8 cellular contexts compared by ENCODE assay signal in the genomic region with DNA sequence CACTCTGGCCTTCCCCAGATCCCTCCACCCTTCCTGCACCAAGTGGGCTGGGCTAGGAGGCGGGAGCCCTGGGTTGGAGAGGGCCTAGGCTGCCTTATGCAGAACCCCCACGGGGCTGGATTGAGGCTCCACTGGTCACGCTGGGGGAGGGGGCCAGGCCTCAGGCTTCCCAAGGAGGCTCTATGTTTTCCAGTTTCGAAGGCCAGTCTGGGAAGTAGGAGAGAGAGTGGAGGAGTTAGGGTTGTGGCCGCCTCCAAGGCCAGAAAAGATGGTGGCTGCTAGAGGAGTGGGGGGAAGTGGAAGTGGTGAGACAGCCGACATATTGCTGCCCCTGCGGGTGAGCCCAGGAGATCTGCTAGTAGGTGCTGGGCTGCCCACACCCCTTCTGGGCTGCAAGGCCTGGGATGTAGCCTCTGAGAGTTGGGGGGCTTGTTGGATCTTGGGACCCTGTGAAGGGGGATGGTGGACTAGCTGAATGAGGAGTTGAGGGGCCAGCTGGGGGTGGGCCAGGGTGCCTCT. TPM values are rescaled to one million over a fixed set of nuclear protein-coding genes. Genes with fewer than 3 reads are reported as not detected.
DNase-seq lines count a peak whose midpoint lies in the region; ATAC-seq and TF ChIP-seq lines count a peak whose summit lies in the region.

No MANE protein-coding gene starts in this region.

- peaks cover 47 to 66% (median 52%) of the 10 kb centered on the region in 3 donors for H3K4me1 Mint-ChIP-seq in T-cell

- H3K27ac ChIP-seq in ectodermal cell (ENCODE audit: insufficient read depth, low read depth, low read length, poor library complexity, severe bottlenecking) (peak overlapping the region; percentile 48), vagina (peak overlapping the region; percentile 92)

- POLR2A ChIA-PET in T-cell (lab: Charles Lee): interaction anchor here in 1 of 2 donors (0.6 kb wide), 1 partner anchor 297 kb away, joined by 7 read pairs; no protein-coding TSS in a partner anchor

- WGBS in ectodermal cell, 2 experiments: 4 to 9% methylated on average over 7 of the region's 7 CpGs

- no peaks in the 10 kb centered on the region for H3K9me3 ChIP-seq in ectodermal cell (ENCODE audit: control insufficient read depth, low read length)
- H3K9me3 ChIP-seq in mucosa of descending colon: no peaks in the 10 kb centered on the region
- no peaks in the 10 kb centered on the region for H3K9me3 ChIP-seq in vagina

- no peak for TF ChIP-seq CTCF in mucosa of descending colon (IDR thresholded peaks at IDR 0.05)
- TF ChIP-seq CTCF in vagina (IDR thresholded peaks at IDR 0.05): no peak

- H3K4me1 ChIP-seq in ectodermal cell (ENCODE audit: control insufficient read depth, insufficient read depth, low read length) (peaks cover 56% of the 10 kb centered on the region), mucosa of descending colon (ENCODE audit: low read depth) (peaks cover 46% of the 10 kb centered on the region), vagina (peaks cover 67% of the 10 kb centered on the region)

- H3K27ac Mint-ChIP-seq in T-cell: peak overlapping the region; percentile 95 to 96

- H3K36me3 Mint-ChIP-seq in T-cell: peaks cover 10% of the 10 kb centered on the region

- H3K4me3 ChIP-seq in ectodermal cell (ENCODE audit: insufficient read depth, low read depth, low read length) (peak overlapping the region; percentile 81), mucosa of descending colon (peak overlapping the region; percentile 66), vagina (peak overlapping the region; percentile 87 to 97)

- intact Hi-C loops in mucosa of descending colon (cut with DNase I, micrococcal nuclease) (no loop called here), vagina (cut with DNase I) (no loop called here)

- peak overlapping the region; percentile 95 to 98 (median 97) for H3K4me3 Mint-ChIP-seq in T-cell

- H3K27me3 ChIP-seq in ectodermal cell (ENCODE audit: control insufficient read depth, insufficient read depth, low read length, poor library complexity, severe bottlenecking): no peaks in the 10 kb centered on the region
- no peaks in the 10 kb centered on the region for H3K27me3 ChIP-seq in vagina

- H3K27me3 Mint-ChIP-seq in T-cell: no peaks in the 10 kb centered on the region

- H3K36me3 ChIP-seq in ectodermal cell (ENCODE audit: control insufficient read depth, insufficient read depth, low read length) (no peaks in the 10 kb centered on the region), mucosa of descending colon (ENCODE audit: low read depth) (no peaks in the 10 kb centered on the region), vagina (no peaks in the 10 kb centered on the region)

- peak; percentile 29 for DNase-seq in activated naive CD4-positive, alpha-beta T cell treated with Interleukin-2 at 50 U/mL for 16 hours
- no peak for DNase-seq in activated naive CD4-positive, alpha-beta T cell treated with anti-CD3 and anti-CD28 coated beads, Interleukin-2, amount 50 U/mL, for 16 hours
- DNase-seq in T-cell (peak in 11 of 34 experiments; percentile 12 to 51 (median 33)), mucosa of descending colon (peak in 1 of 3 donors; percentile 71), vagina (ENCODE audit: extremely low spot score in 2 of 2) (no peak), NCI-H2081 (lab: John Stamatoyannopoulos, UW) (no peak)

- no peaks in the 10 kb centered on the region for H3K9me3 Mint-ChIP-seq in T-cell

- no peak for ATAC-seq in T-cell (replicated peaks in 1 of 4)
- no peak for ATAC-seq in mucosa of descending colon
- no peak for ATAC-seq in HG02763 (IDR thresholded peaks at IDR 0.05; ENCODE audit: unreplicated experiment)

- CTCF ChIA-PET in T-cell (lab: Charles Lee): interaction anchor here (0.8 to 2.0 kb wide), 2 partner anchors 9 to 10 kb away, joined by 4 to 15 read pairs; no protein-coding TSS in a partner anchor

- TF ChIP-seq POLR2A in vagina (IDR thresholded peaks at IDR 0.05): no peak

RNA-seq across cellular contexts. Expression of a gene that starts 1.2 kb away (rescaled TPM):
- total RNA-seq in T-cell (100 to 1,000 TPM; 257 to 313 (median 287) TPM), mucosa of descending colon (100 to 1,000 TPM in 1 of 3 donors, 10 to 100 TPM in 2; 47.0 to 190 (median 96.4) TPM), vagina (244 TPM)
- 374 TPM for polyA plus RNA-seq in ectodermal cell (2013, experiment 1 of 4)
- polyA plus RNA-seq in ectodermal cell (2013, experiment 2 of 4): 389 TPM
- 311 TPM for polyA plus RNA-seq in ectodermal cell (2013, experiment 3 of 4)
- 351 TPM for polyA plus RNA-seq in ectodermal cell (2013, experiment 4 of 4)

RNA-seq across cellular contexts. Expression of a gene that starts 31.8 kb away (rescaled TPM):
- 1 to 10 TPM in 3 of 5 donors, under 1 TPM in 2; 0.33 to 2.5 (median 1.5) TPM for total RNA-seq in T-cell
- polyA plus RNA-seq in ectodermal cell (2013, experiment 1 of 4): 17.9 TPM
- polyA plus RNA-seq in ectodermal cell (2013, experiment 2 of 4): 19.8 TPM
- 13.0 TPM for polyA plus RNA-seq in ectodermal cell (2013, experiment 3 of 4)
- polyA plus RNA-seq in ectodermal cell (2013, experiment 4 of 4): 18.3 TPM
- total RNA-seq in mucosa of descending colon: 100 to 1,000 TPM in 1 of 3 donors, 10 to 100 TPM in 2; 42.0 to 129 (median 59.2) TPM
- 32.9 TPM for total RNA-seq in vagina

RNA-seq across cellular contexts. Expression of a gene that starts 32.1 kb away (rescaled TPM):
- total RNA-seq in T-cell (under 1 TPM in 4 of 5 donors, not detected in 1; 0.29 to 0.98 (median 0.44) TPM), mucosa of descending colon (under 1 TPM in 2 of 3 donors, not detected in 1; 0.29 to 0.32 TPM), vagina (2.0 TPM)
- polyA plus RNA-seq in ectodermal cell (2013, experiment 1 of 4): 3.6 TPM
- 2.9 TPM for polyA plus RNA-seq in ectodermal cell (2013, experiment 2 of 4)
- polyA plus RNA-seq in ectodermal cell (2013, experiment 3 of 4): 4.5 TPM
- polyA plus RNA-seq in ectodermal cell (2013, experiment 4 of 4): 3.0 TPM

RNA-seq across cellular contexts. Expression of a gene that starts 41.7 kb away (rescaled TPM):
- not detected for total RNA-seq in T-cell
- polyA plus RNA-seq in ectodermal cell (2013, experiment 1 of 4): 0.28 TPM
- polyA plus RNA-seq in ectodermal cell (2013, experiment 2 of 4): 0.37 TPM
- polyA plus RNA-seq in ectodermal cell (2013, experiment 3 of 4): 0.16 TPM
- polyA plus RNA-seq in ectodermal cell (2013, experiment 4 of 4): 0.41 TPM
- under 1 TPM in 1 of 3 donors, not detected in 2; 0.32 TPM for total RNA-seq in mucosa of descending colon
- total RNA-seq in vagina: not detected

RNA-seq across cellular contexts. Expression of a gene that starts 45.8 kb away (rescaled TPM):
- total RNA-seq in T-cell (under 1 TPM in 1 of 5 donors, not detected in 4; 0.28 TPM), mucosa of descending colon (not detected), vagina (not detected)
- not detected for polyA plus RNA-seq in ectodermal cell (2013, experiment 1 of 4)
- polyA plus RNA-seq in ectodermal cell (2013, experiment 2 of 4): 0.78 TPM
- polyA plus RNA-seq in ectodermal cell (2013, experiment 3 of 4): not detected
- polyA plus RNA-seq in ectodermal cell (2013, experiment 4 of 4): not detected
